ENCODE assay signal across 13 cellular contexts in the genomic region with DNA sequence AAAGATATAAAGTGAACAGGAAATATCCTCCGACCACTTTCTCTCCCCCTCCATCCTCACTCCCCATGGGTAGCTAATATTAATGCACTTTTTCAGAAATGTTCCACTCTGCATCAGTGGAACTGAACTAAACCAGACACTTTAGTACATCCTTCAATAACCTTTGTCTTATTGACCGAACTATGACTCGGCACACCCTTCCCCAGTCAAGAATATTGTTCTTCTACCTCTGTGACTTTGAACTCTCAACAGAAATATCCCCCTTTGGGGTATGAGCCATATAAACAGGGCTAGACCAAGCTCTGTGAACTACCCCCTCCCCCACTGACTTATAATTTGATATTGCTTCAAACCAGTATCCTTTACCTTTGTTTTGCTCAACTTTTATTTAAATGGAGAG. TPM values are rescaled to one million over a fixed set of nuclear protein-coding genes. Genes with fewer than 3 reads are reported as not detected.
DNase-seq lines count a peak whose midpoint lies in the region; ATAC-seq and TF ChIP-seq lines count a peak whose summit lies in the region.
"Had no signal": no experiment of that assay in that cellular context is flagged by ENCODE, and none has a peak within 500 bp of the region (broad histone marks: within the 10 kb centered on the region; RNA-seq: fewer than 3 reads in every experiment).

No MANE protein-coding gene starts in this region.

- no peaks in the 10 kb centered on the region for H3K9me3 Mint-ChIP-seq in Calu3 (ENCODE audit: low read depth, unreplicated experiment)
- H3K9me3 Mint-ChIP-seq in mesothelial cell of epicardium: no peaks in the 10 kb centered on the region
- H3K9me3 Mint-ChIP-seq: CD8-positive, alpha-beta T cell had no signal

- H3K4me2 ChIP-seq in PC-3 (ENCODE audit: low read length): peak overlapping the region; percentile 35; the same call in 1 of the 2 replicates
- H3K4me2 ChIP-seq: KMS-11 had no signal

- no peak for DNase-seq in Calu3
- DNase-seq in PC-3: no peak
- no peak for DNase-seq in mesothelial cell of epicardium (ENCODE audit: low spot score in 2 of 2, unreplicated experiment in 2 of 2)
- DNase-seq in substantia nigra (lab: John Stamatoyannopoulos, UW): no peak
- no peak for DNase-seq in pons (ENCODE audit: low spot score)
- DNase-seq: CD8-positive, alpha-beta T cell; NCI-H187 treated with DMSO at 0.1 percent for 48 hours; SHP77 treated with DMSO at 0.1 percent for 48 hours had no signal

- H4K20me1 ChIP-seq in PC-3 (ENCODE audit: low read length): no peaks in the 10 kb centered on the region

- CTCF ChIA-PET in Calu3 (lab: Charles Lee) (interaction anchor here (0.7 kb wide), 1 partner anchor 133 kb away, joined by 3 read pairs; a partner anchor contains a TSS), PC-3 (lab: Charles Lee) (no interaction called here)

- H3K36me3 Mint-ChIP-seq in Calu3 (ENCODE audit: insufficient read depth, unreplicated experiment): peaks cover 23% of the 10 kb centered on the region
- no peaks in the 10 kb centered on the region for H3K36me3 Mint-ChIP-seq in mesothelial cell of epicardium
- H3K36me3 Mint-ChIP-seq: CD8-positive, alpha-beta T cell had no signal

- intact Hi-C loops in Calu3 (cut with micrococcal nuclease; ENCODE audit: unreplicated experiment) (loop anchor here (5.0 to 10.0 kb wide), 2 partner anchors 112 to 280 kb away; a partner anchor contains a TSS), PC-3 (cut with micrococcal nuclease) (loop anchor here (10.0 kb wide), 1 partner anchor 360 kb away; no protein-coding TSS in a partner anchor)

- no peaks in the 10 kb centered on the region for H3K27me3 ChIP-seq in PC-3 (ENCODE audit: low read length)
- H3K27me3 ChIP-seq: MG63 had no signal

- no peaks in the 10 kb centered on the region for H3K79me2 ChIP-seq in PC-3 (ENCODE audit: low read length)

- TF ChIP-seq CTCF in Calu3 (IDR thresholded peaks at IDR 0.05; ENCODE audit: unreplicated experiment) (no peak), PC-3 (conservative IDR thresholded peaks at IDR 0.05; ENCODE audit: low read depth, low read length) (no peak), mesothelial cell of epicardium (IDR thresholded peaks at IDR 0.05; ENCODE audit: unreplicated experiment) (no peak)

- POLR2A ChIA-PET in PC-3 (lab: Charles Lee; ENCODE audit: unreplicated experiment): no interaction called here

- no peaks in the 10 kb centered on the region for H3K27me3 Mint-ChIP-seq in Calu3 (ENCODE audit: unreplicated experiment)
- no peaks in the 10 kb centered on the region for H3K27me3 Mint-ChIP-seq in mesothelial cell of epicardium (ENCODE audit: low read depth)

- H3K27ac ChIP-seq in PC-3 (ENCODE audit: low read length) (no peak overlapping the region), substantia nigra (ENCODE audit: low read depth, low read length, poor library complexity, severe bottlenecking) (peak overlapping the region; percentile 16)
- H3K27ac ChIP-seq: KMS-11 had no signal

- BruUV-seq in Calu3 (replicated peaks; lab: Mats Ljungman, UMichigan) (no TSS peak), PC-3 (replicated peaks; lab: Mats Ljungman, UMichigan) (no TSS peak)

- H2AFZ ChIP-seq in PC-3 (ENCODE audit: low read length): no peak overlapping the region

- H3K9me3 ChIP-seq in PC-3 (ENCODE audit: low read length): no peaks in the 10 kb centered on the region
- H3K9me3 ChIP-seq: HAP-1, MG63 had no signal

- peak overlapping the region; percentile 84 for H3K27ac Mint-ChIP-seq in Calu3 (ENCODE audit: unreplicated experiment)
- peak overlapping the region; percentile 73 for H3K27ac Mint-ChIP-seq in mesothelial cell of epicardium
- H3K27ac Mint-ChIP-seq: CD8-positive, alpha-beta T cell had no signal

- ATAC-seq in PC-3 (no peak), HG02852 (IDR thresholded peaks at IDR 0.05; ENCODE audit: unreplicated experiment) (no peak), HG03095 (IDR thresholded peaks at IDR 0.05; ENCODE audit: unreplicated experiment) (no peak)
- ATAC-seq: CD8-positive, alpha-beta T cell had no signal

- no peaks in the 10 kb centered on the region for H3K9me2 ChIP-seq in PC-3 (replicated peaks; ENCODE audit: low read length)

- no peak overlapping the region for H3K4me3 ChIP-seq in PC-3 (ENCODE audit: low read length)
- H3K4me3 ChIP-seq: HAP-1, MG63 had no signal

- H3K4me3 Mint-ChIP-seq in Calu3 (ENCODE audit: low read depth, unreplicated experiment): peak overlapping the region; percentile 22
- H3K4me3 Mint-ChIP-seq in mesothelial cell of epicardium: no peak overlapping the region
- H3K4me3 Mint-ChIP-seq: CD8-positive, alpha-beta T cell had no signal

- no peaks in the 10 kb centered on the region for H3K36me3 ChIP-seq in PC-3 (ENCODE audit: low read depth, low read length)
- H3K36me3 ChIP-seq: HAP-1, MG63 had no signal

- H3F3A ChIP-seq in PC-3 (ENCODE audit: low read length, unreplicated experiment): no peaks in the 10 kb centered on the region

- H3K4me1 Mint-ChIP-seq in Calu3 (ENCODE audit: low read depth, unreplicated experiment) (peaks cover 65% of the 10 kb centered on the region), mesothelial cell of epicardium (peaks cover 71% of the 10 kb centered on the region)

- no peak overlapping the region for H3K9ac ChIP-seq in PC-3 (ENCODE audit: low read length)
- H3K9ac ChIP-seq: KMS-11 had no signal

- peaks cover 53% of the 10 kb centered on the region for H3K4me1 ChIP-seq in PC-3 (ENCODE audit: insufficient read depth, low read length)

RNA-seq across cellular contexts. Expression of a gene that starts 57.9 kb away (rescaled TPM):
- total RNA-seq in Calu3 (2022) (209 TPM in 2 replicates), PC-3 (2014; rRNA removed) (27.7 and 57.7 TPM in 2 replicates), mesothelial cell of epicardium (109 to 137 TPM (median 122 TPM) in 3 replicates)
